12 cellular contexts compared by ENCODE assay signal in genomic region chr2:215841175-215841816, GRCh38.
A peak's percentile ranks its signal among the peaks of the same experiment; 100 is the strongest.
DNase-seq lines count a peak whose midpoint lies in the region; ATAC-seq and TF ChIP-seq lines count a peak whose summit lies in the region.
"Had no signal": no experiment of that assay in that cellular context is flagged by ENCODE, and none has a peak within 500 bp of the region (broad histone marks: within the 10 kb centered on the region; RNA-seq: fewer than 3 reads in every experiment).

No MANE protein-coding gene starts in this region.

- H3K36me3 Mint-ChIP-seq in activated T-helper 17 cell treated with anti-CD3 and anti-CD28 coated beads, Interleukin-2, amount 50 U/mL, for 72 hours (ENCODE audit: low read depth) = no peaks in the 10 kb centered on the region
- H3K36me3 Mint-ChIP-seq: activated naive CD8-positive, alpha-beta T cell treated with anti-CD3 and anti-CD28 coated beads for 36 hours had no signal

- H3K27ac ChIP-seq in heart left ventricle = no peak overlapping the region
- no peak overlapping the region for H3K27ac ChIP-seq in right atrium auricular region
- H3K27ac ChIP-seq in transverse colon = peak overlapping the region; percentile 64 to 69 (median 64)
- H3K27ac ChIP-seq: lower lobe of right lung had no signal

- H3K4me3 Mint-ChIP-seq in activated T-helper 17 cell treated with anti-CD3 and anti-CD28 coated beads, Interleukin-2, amount 50 U/mL, for 72 hours = no peak overlapping the region
- H3K4me3 Mint-ChIP-seq: activated naive CD8-positive, alpha-beta T cell treated with anti-CD3 and anti-CD28 coated beads for 36 hours had no signal

- no peak overlapping the region for H3K4me3 ChIP-seq in heart left ventricle
- H3K4me3 ChIP-seq in right atrium auricular region = no peak overlapping the region
- no peak overlapping the region for H3K4me3 ChIP-seq in transverse colon
- H3K4me3 ChIP-seq: lower lobe of right lung had no signal

- no peak for TF ChIP-seq EP300 in transverse colon (IDR thresholded peaks at IDR 0.05; ENCODE audit: low read depth)

- WGBS in heart left ventricle, 4 donors = 62 to 70% (median 63%) methylated on average over 5 of the region's 5 CpGs
- WGBS in transverse colon (ENCODE audit: low coverage in 1 of 2), 2 donors = 45 to 46% methylated on average over 4 to 5 of the region's 5 CpGs

- H3K27ac Mint-ChIP-seq in activated T-helper 17 cell treated with anti-CD3 and anti-CD28 coated beads, Interleukin-2, amount 50 U/mL, for 72 hours = no peak overlapping the region
- H3K27ac Mint-ChIP-seq: activated naive CD8-positive, alpha-beta T cell treated with anti-CD3 and anti-CD28 coated beads for 36 hours had no signal

- H3K9me3 Mint-ChIP-seq in activated T-helper 17 cell treated with anti-CD3 and anti-CD28 coated beads, Interleukin-2, amount 50 U/mL, for 72 hours = no peaks in the 10 kb centered on the region
- H3K9me3 Mint-ChIP-seq: activated naive CD8-positive, alpha-beta T cell treated with anti-CD3 and anti-CD28 coated beads for 36 hours had no signal

- peak in 2 of 5 donors; percentile 16 to 32 for DNase-seq in heart left ventricle
- DNase-seq in right atrium auricular region (ENCODE audit: low spot score) = no peak
- peak; percentile 32 for DNase-seq in dermis blood vessel endothelial cell
- DNase-seq in transverse colon = peak; percentile 47
- DNase-seq in activated effector memory CD4-positive, alpha-beta T cell treated with Interleukin-2 at 50 U/mL for 16 hours = no peak
- DNase-seq: activated naive CD8-positive, alpha-beta T cell treated with anti-CD3 and anti-CD28 coated beads for 36 hours; hippocampal formation; lower lobe of right lung; OCI-M1 had no signal

- H3K9me3 ChIP-seq in heart left ventricle (no peaks in the 10 kb centered on the region), right atrium auricular region (no peaks in the 10 kb centered on the region), transverse colon (no peaks in the 10 kb centered on the region)
- H3K9me3 ChIP-seq: lower lobe of right lung had no signal

- peaks cover 0 to 22% (median 2%) of the 10 kb centered on the region in 12 donors for H3K4me1 ChIP-seq in heart left ventricle
- H3K4me1 ChIP-seq in right atrium auricular region = no peaks in the 10 kb centered on the region
- peaks cover 0 to 16% (median 4%) of the 10 kb centered on the region in 4 donors for H3K4me1 ChIP-seq in transverse colon
- H3K4me1 ChIP-seq: lower lobe of right lung had no signal

- intact Hi-C loops in heart left ventricle (cut with DNase I) = no loop called here
- intact Hi-C loops in transverse colon (cut with DNase I; ENCODE audit: low total_unique reads) = no loop called here

- TF ChIP-seq CTCF in heart left ventricle (IDR thresholded peaks at IDR 0.05) (no peak), right atrium auricular region (IDR thresholded peaks at IDR 0.05) (no peak), transverse colon (IDR thresholded peaks at IDR 0.05) (no peak)

- peaks cover 10% of the 10 kb centered on the region for H3K27me3 Mint-ChIP-seq in activated T-helper 17 cell treated with anti-CD3 and anti-CD28 coated beads, Interleukin-2, amount 50 U/mL, for 72 hours

- H3K36me3 ChIP-seq in heart left ventricle = no peaks in the 10 kb centered on the region
- no peaks in the 10 kb centered on the region for H3K36me3 ChIP-seq in right atrium auricular region
- no peaks in the 10 kb centered on the region for H3K36me3 ChIP-seq in transverse colon
- H3K36me3 ChIP-seq: lower lobe of right lung had no signal

- TF ChIP-seq POLR2A in heart left ventricle (IDR thresholded peaks at IDR 0.05) (no peak), transverse colon (IDR thresholded peaks at IDR 0.05) (no peak)

- ATAC-seq in heart left ventricle (peak in 3 of 4 donors; percentile 31 to 47 (median 33)), HG03066 (IDR thresholded peaks at IDR 0.05; ENCODE audit: low read depth, unreplicated experiment) (peak; percentile 5), HG03025 (IDR thresholded peaks at IDR 0.05; ENCODE audit: low FRiP score, unreplicated experiment) (no peak)
- no peak for ATAC-seq in activated T-helper 17 cell treated with anti-CD3 and anti-CD28 coated beads, Interleukin-2, amount 50 U/mL, for 72 hours (replicated peaks)
- ATAC-seq: lower lobe of right lung had no signal

- in situ Hi-C loops in transverse colon (cut with MboI; ENCODE audit: low pct_ligation_motif_present in 1 of 4, low pct_unique_long_range_greater_than_20kb in 1 of 4, low sequenced_read_pairs in 3 of 4) = no loop called here

- H3K4me1 Mint-ChIP-seq in activated T-helper 17 cell treated with anti-CD3 and anti-CD28 coated beads, Interleukin-2, amount 50 U/mL, for 72 hours = no peaks in the 10 kb centered on the region

- H3K27me3 ChIP-seq in heart left ventricle (no peaks in the 10 kb centered on the region), right atrium auricular region (no peaks in the 10 kb centered on the region), transverse colon (no peaks in the 10 kb centered on the region)

Comparison
In these comparisons a context has a peak if more than half of its experiments do, and no peak if none do; other contexts are left out.
1. ATAC-seq: peak in heart left ventricle (3 of 4) and HG03066 (single experiment); none in HG03025 (single experiment) and activated T-helper 17 cell treated with anti-CD3 and anti-CD28 coated beads, Interleukin-2, amount 50 U/mL, for 72 hours (single experiment).
2. DNase-seq: peak in dermis blood vessel endothelial cell (single experiment) and transverse colon (single experiment); none in right atrium auricular region (single experiment) and activated effector memory CD4-positive, alpha-beta T cell treated with Interleukin-2 at 50 U/mL for 16 hours (single experiment).
3. H3K27ac ChIP-seq: peak in transverse colon (4 of 4); none in heart left ventricle (0 of 12) and right atrium auricular region (0 of 2).